In genomic region chr9:31471041-31471440, GRCh38 we compare ENCODE assay signal across 25 cellular contexts.
DNase-seq lines count a peak whose midpoint lies in the region; ATAC-seq lines count a peak whose summit lies in the region.
"Had no signal": no experiment of that assay in that cellular context is flagged by ENCODE, and none has a peak within 500 bp of the region (broad histone marks: within the 10 kb centered on the region; RNA-seq: fewer than 3 reads in every experiment).

No MANE protein-coding gene starts in this region.

- no peaks in the 10 kb centered on the region for H3K27me3 ChIP-seq in neuronal stem cell (ENCODE audit: control insufficient read depth in 3 of 3, insufficient read depth in 3 of 3, low read depth in 1 of 3, low read length in 3 of 3)
- H3K27me3 ChIP-seq: BE2C; BLaER1 treated with 17β-estradiol and CSF1 and Interleukin-3, amounts not matched to agents 10 nM and 100 nM had no signal

- H3K23ac ChIP-seq in neuronal stem cell (ENCODE audit: low read depth, low read length, poor library complexity) = no peak overlapping the region

- H3K9me3 Mint-ChIP-seq in activated CD8-positive, alpha-beta T cell treated with anti-CD3 and anti-CD28 coated beads, Interleukin-2, amount 10 ng/mL, durations not matched to agents 7 days and 5 days (ENCODE audit: insufficient read depth) = peaks cover 4% of the 10 kb centered on the region

- no peak for ATAC-seq in T-helper 17 cell
- no peak for ATAC-seq in activated CD8-positive, alpha-beta T cell treated with anti-CD3 and anti-CD28 coated beads, Interleukin-2, amount 10 ng/mL, durations not matched to agents 7 days and 5 days
- ATAC-seq: A549, GM12878, GM23338, HCT116 had no signal

- H2AK5ac ChIP-seq in neuronal stem cell (ENCODE audit: low read depth, low read length) = no peak overlapping the region

- H2BK12ac ChIP-seq in neuronal stem cell (ENCODE audit: low read length) = no peak overlapping the region

- no peak overlapping the region for H3K14ac ChIP-seq in neuronal stem cell (ENCODE audit: low read length)

- H3K4me1 Mint-ChIP-seq in T-helper 17 cell = peaks cover 6% of the 10 kb centered on the region
- H3K4me1 Mint-ChIP-seq in activated CD8-positive, alpha-beta T cell treated with anti-CD3 and anti-CD28 coated beads, Interleukin-2, amount 10 ng/mL, durations not matched to agents 7 days and 5 days (ENCODE audit: low read depth) = no peaks in the 10 kb centered on the region
- H3K4me1 Mint-ChIP-seq: CD14-positive monocyte had no signal

- H2AFZ ChIP-seq in neuronal stem cell (ENCODE audit: low read length) = peak overlapping the region; percentile 9

- H2BK15ac ChIP-seq in neuronal stem cell (ENCODE audit: low read length) = no peak overlapping the region

- no CpG with 5 or more reads among the region's 7 CpGs for WGBS in neuronal stem cell (ENCODE audit: extremely low coverage in 2 of 2, insufficient read length in 2 of 2, insufficient replicate concordance in 1 of 2), 2 donors

- POLR2A ChIA-PET in activated CD8-positive, alpha-beta T cell treated with anti-CD3 and anti-CD28 coated beads, Interleukin-2, amount 10 ng/mL, durations not matched to agents 7 days and 5 days (lab: Charles Lee) = no interaction called here

- H3K9me3 ChIP-seq in T-helper 17 cell (ENCODE audit: control insufficient read depth, low read length, poor library complexity, severe bottlenecking) = no peaks in the 10 kb centered on the region
- no peaks in the 10 kb centered on the region for H3K9me3 ChIP-seq in neuronal stem cell (replicated peaks in 1 of 2; ENCODE audit: control insufficient read depth in 2 of 2, insufficient read depth in 1 of 2, low read depth in 1 of 2, low read length in 2 of 2)
- H3K9me3 ChIP-seq: A549; BE2C; BLaER1 treated with 17β-estradiol and CSF1 and Interleukin-3, amounts not matched to agents 10 nM and 100 nM had no signal

- peaks cover 2% of the 10 kb centered on the region for H3K36me3 Mint-ChIP-seq in T-helper 17 cell (ENCODE audit: low read depth)
- no peaks in the 10 kb centered on the region for H3K36me3 Mint-ChIP-seq in activated CD8-positive, alpha-beta T cell treated with anti-CD3 and anti-CD28 coated beads, Interleukin-2, amount 10 ng/mL, durations not matched to agents 7 days and 5 days (ENCODE audit: low read depth)
- H3K36me3 Mint-ChIP-seq: CD14-positive monocyte had no signal

- no peak overlapping the region for H2BK5ac ChIP-seq in neuronal stem cell (ENCODE audit: low read length)

- peaks cover 0 to 3% of the 10 kb centered on the region in 2 donors for H3K4me1 ChIP-seq in neuronal stem cell (ENCODE audit: control insufficient read depth in 2 of 2, insufficient read depth in 1 of 2, low read depth in 1 of 2, low read length in 2 of 2)
- H3K4me1 ChIP-seq: A549; BLaER1 treated with 17β-estradiol and CSF1 and Interleukin-3, amounts not matched to agents 10 nM and 100 nM had no signal

- no peak overlapping the region for H3K18ac ChIP-seq in neuronal stem cell (ENCODE audit: low read length)

- no peak overlapping the region for H3K9ac ChIP-seq in neuronal stem cell (ENCODE audit: low read depth, low read length, poor library complexity)
- H3K9ac ChIP-seq: BLaER1 treated with 17β-estradiol and CSF1 and Interleukin-3, amounts not matched to agents 10 nM and 100 nM had no signal

- CTCF ChIA-PET in activated CD8-positive, alpha-beta T cell treated with anti-CD3 and anti-CD28 coated beads, Interleukin-2, amount 10 ng/mL, durations not matched to agents 7 days and 5 days (lab: Charles Lee) = no interaction called here

- DNase-seq in NCI-H748 (lab: John Stamatoyannopoulos, UW; ENCODE audit: unreplicated experiment) = peak; percentile 46
- no peak for DNase-seq in NCI-H748 treated with DMSO at 0.1 percent for 48 hours (lab: John Stamatoyannopoulos, UW)
- DNase-seq in NCI-H69 (lab: John Stamatoyannopoulos, UW) = peak; percentile 41
- no peak for DNase-seq in T-helper 17 cell
- DNase-seq in neuronal stem cell (ENCODE audit: low spot score) = no peak
- DNase-seq in activated CD8-positive, alpha-beta T cell treated with anti-CD3 and anti-CD28 coated beads, Interleukin-2, amount 10 ng/mL, durations not matched to agents 7 days and 5 days = no peak
- no peak for DNase-seq in SHP77 treated with DMSO at 0.1 percent for 48 hours (lab: John Stamatoyannopoulos, UW)
- DNase-seq in retina = no peak
- DNase-seq: 8988T; ACHN; AML-193; BE2C; Calu3; CD4-positive, alpha-beta memory T cell; COR-L47; DMS79; EL; GDM1; H9 had no signal

- H2BK120ac ChIP-seq in neuronal stem cell (ENCODE audit: low read depth, low read length) = no peak overlapping the region

- H3K4me3 ChIP-seq in neuronal stem cell (ENCODE audit: low read length in 2 of 2) = no peak overlapping the region
- H3K4me3 ChIP-seq: A549; BLaER1 treated with 17β-estradiol and CSF1 and Interleukin-3, amounts not matched to agents 10 nM and 100 nM; GM12878; GM23338 had no signal

- no peaks in the 10 kb centered on the region for H3K79me1 ChIP-seq in neuronal stem cell (ENCODE audit: low read depth, low read length)

- no peaks in the 10 kb centered on the region for H3K36me3 ChIP-seq in neuronal stem cell (replicated peaks in 1 of 2; ENCODE audit: control insufficient read depth in 2 of 2, insufficient read depth in 2 of 2, low read length in 2 of 2)
- H3K36me3 ChIP-seq: BE2C; BLaER1 treated with 17β-estradiol and CSF1 and Interleukin-3, amounts not matched to agents 10 nM and 100 nM had no signal

- peak overlapping the region; percentile 24 for H3K27ac Mint-ChIP-seq in T-helper 17 cell
- H3K27ac Mint-ChIP-seq in activated CD8-positive, alpha-beta T cell treated with anti-CD3 and anti-CD28 coated beads, Interleukin-2, amount 10 ng/mL, durations not matched to agents 7 days and 5 days = no peak overlapping the region
- H3K27ac Mint-ChIP-seq: CD14-positive monocyte; CD4-positive, alpha-beta memory T cell; GM23338; H9 had no signal

- no peak overlapping the region for H3K4me3 Mint-ChIP-seq in T-helper 17 cell
- H3K4me3 Mint-ChIP-seq in activated CD8-positive, alpha-beta T cell treated with anti-CD3 and anti-CD28 coated beads, Interleukin-2, amount 10 ng/mL, durations not matched to agents 7 days and 5 days = no peak overlapping the region
- H3K4me3 Mint-ChIP-seq: CD14-positive monocyte; CD4-positive, alpha-beta memory T cell; GM23338; H9 had no signal

- no peak overlapping the region for H4K8ac ChIP-seq in neuronal stem cell (ENCODE audit: low read depth, low read length)

- no peaks in the 10 kb centered on the region for H3K27me3 Mint-ChIP-seq in T-helper 17 cell
- no peaks in the 10 kb centered on the region for H3K27me3 Mint-ChIP-seq in activated CD8-positive, alpha-beta T cell treated with anti-CD3 and anti-CD28 coated beads, Interleukin-2, amount 10 ng/mL, durations not matched to agents 7 days and 5 days (ENCODE audit: low read depth)
- H3K27me3 Mint-ChIP-seq: CD4-positive, alpha-beta memory T cell had no signal

- no peak overlapping the region for H3K27ac ChIP-seq in neuronal stem cell (replicated peaks; ENCODE audit: low read length)
- H3K27ac ChIP-seq: A549; BLaER1 treated with 17β-estradiol and CSF1 and Interleukin-3, amounts not matched to agents 10 nM and 100 nM had no signal

- no peak overlapping the region for H4K91ac ChIP-seq in neuronal stem cell (ENCODE audit: low read depth, low read length, poor library complexity)

- no peak overlapping the region for H3K4ac ChIP-seq in neuronal stem cell (ENCODE audit: low read length)

- no peak overlapping the region for H3K4me2 ChIP-seq in neuronal stem cell (ENCODE audit: insufficient read depth, low read length, poor library complexity, severe bottlenecking)
- H3K4me2 ChIP-seq: A549; BLaER1 treated with 17β-estradiol and CSF1 and Interleukin-3, amounts not matched to agents 10 nM and 100 nM; GM23338 had no signal

Comparison
In these comparisons a context has a peak if more than half of its experiments do, and no peak if none do; other contexts are left out.
1. DNase-seq: peak in NCI-H748 (single experiment) and NCI-H69 (single experiment); none in NCI-H748 treated with DMSO at 0.1 percent for 48 hours (single experiment), T-helper 17 cell (0 of 3), neuronal stem cell (single experiment), activated CD8-positive, alpha-beta T cell treated with anti-CD3 and anti-CD28 coated beads, Interleukin-2, amount 10 ng/mL, durations not matched to agents 7 days and 5 days (single experiment), SHP77 treated with DMSO at 0.1 percent for 48 hours (single experiment) and retina (single experiment).